ENCODE assay signal across 33 cellular contexts in genomic region chr3:155369735-155370134, GRCh38.
"Had no signal": no experiment of that assay in that cellular context is flagged by ENCODE, and none has a peak within 500 bp of the region (broad histone marks: within the 10 kb centered on the region; RNA-seq: fewer than 3 reads in every experiment).

No MANE protein-coding gene starts in this region.

- H3K36me3 Mint-ChIP-seq: stimulated activated memory B cell treated with anti-CD40 and anti-IgM and Interleukin-4, amounts not matched to agents 10 μg/mL and 1 μg/mL and 100 μg/mL, for 72 hours had no signal

- H3K27me3 Mint-ChIP-seq: dendritic cell treated with granulocyte-macrophage colony-stimulating factor and Interleukin-4, amounts not matched to agents 40 ng/mL and 50 ng/mL, for 4 days; naive B cell; stimulated activated memory B cell treated with anti-CD40 and anti-IgM and Interleukin-4, amounts not matched to agents 10 μg/mL and 1 μg/mL and 100 μg/mL, for 72 hours had no signal

- H3K4me2 ChIP-seq: hepatocyte, neural progenitor cell, smooth muscle cell had no signal

- H3K27ac ChIP-seq: colonic mucosa, epithelial cell of prostate, gastroesophageal sphincter, hepatocyte, neural progenitor cell, parathyroid adenoma, prostate gland, uterus had no signal

- H2AFZ ChIP-seq: hepatocyte, neural progenitor cell had no signal

- H3K9me3 ChIP-seq: colonic mucosa, prostate gland, testis had no signal

- H3K4me1 Mint-ChIP-seq: immature natural killer cell; mesothelial cell of epicardium; stimulated activated memory B cell treated with anti-CD40 and anti-IgM and Interleukin-4, amounts not matched to agents 10 μg/mL and 1 μg/mL and 100 μg/mL, for 72 hours had no signal

- H3K79me2 ChIP-seq: hepatocyte, parathyroid adenoma had no signal

- H3K9me3 Mint-ChIP-seq: endodermal cell had no signal

- H3K4me3 ChIP-seq: colonic mucosa, gastroesophageal sphincter, heart left ventricle, hepatocyte, mucosa of descending colon, neural progenitor cell, prostate gland, right atrium auricular region, smooth muscle cell, testis, tibial nerve, upper lobe of left lung, uterus had no signal

- ATAC-seq: esophagus mucosa; left colon; stimulated activated naive CD8-positive, alpha-beta T cell treated with anti-CD3 and anti-CD28 coated beads, Interleukin-15, Interleukin-2, amounts not matched to agents 100 U/mL and 50 U/mL, for 24 hours had no signal

- H3K9ac ChIP-seq: neural progenitor cell, parathyroid adenoma had no signal

- H3K4me3 Mint-ChIP-seq: dendritic cell treated with granulocyte-macrophage colony-stimulating factor and Interleukin-4, amounts not matched to agents 40 ng/mL and 50 ng/mL, for 4 days; endodermal cell; immature natural killer cell; mesothelial cell of epicardium; naive B cell; nephron; neural progenitor cell; stimulated activated memory B cell treated with anti-CD40 and anti-IgM and Interleukin-4, amounts not matched to agents 10 μg/mL and 1 μg/mL and 100 μg/mL, for 72 hours had no signal

- DNase-seq: effector CD8-positive, alpha-beta T cell; endodermal cell; foreskin fibroblast; immature natural killer cell; islet precursor cell; kidney glomerular epithelial cell; mesenchymal stem cell; naive B cell; stimulated activated CD4-positive, alpha-beta T cell treated with anti-CD3 and anti-CD28 coated beads, Interleukin-12 subunit alpha, Interleukin-12 subunit beta, amount 100 ng/mL, for 4 hours; stimulated activated CD4-positive, alpha-beta T cell treated with anti-CD3 and anti-CD28 coated beads, Interleukin-1b, Interleukin-23, amount 100 ng/mL, for 48 hours; stimulated activated CD4-positive, alpha-beta T cell treated with anti-CD3 and anti-CD28 coated beads, Interleukin-4, amount 100 ng/mL, for 24 hours; stimulated activated naive CD8-positive, alpha-beta T cell treated with anti-CD3 and anti-CD28 coated beads, Interleukin-15, Interleukin-2, amounts not matched to agents 100 U/mL and 50 U/mL, for 24 hours; uterus had no signal

- H3K27me3 ChIP-seq: colonic mucosa, gastroesophageal sphincter, heart left ventricle, hepatocyte, right atrium auricular region, testis, tibial nerve, upper lobe of left lung, uterus had no signal

- H3K27ac Mint-ChIP-seq: dendritic cell treated with granulocyte-macrophage colony-stimulating factor and Interleukin-4, amounts not matched to agents 40 ng/mL and 50 ng/mL, for 4 days; endodermal cell; immature natural killer cell; mesothelial cell of epicardium; naive B cell; nephron; neural progenitor cell; stimulated activated memory B cell treated with anti-CD40 and anti-IgM and Interleukin-4, amounts not matched to agents 10 μg/mL and 1 μg/mL and 100 μg/mL, for 72 hours had no signal

- H3K4me1 ChIP-seq: colonic mucosa, prostate gland, uterus had no signal

- H3K36me3 ChIP-seq: colonic mucosa, gastroesophageal sphincter, heart left ventricle, prostate gland, right atrium auricular region, tibial nerve, upper lobe of left lung, uterus had no signal
